ENCODE assay signal across 10 cellular contexts in the genomic region with DNA sequence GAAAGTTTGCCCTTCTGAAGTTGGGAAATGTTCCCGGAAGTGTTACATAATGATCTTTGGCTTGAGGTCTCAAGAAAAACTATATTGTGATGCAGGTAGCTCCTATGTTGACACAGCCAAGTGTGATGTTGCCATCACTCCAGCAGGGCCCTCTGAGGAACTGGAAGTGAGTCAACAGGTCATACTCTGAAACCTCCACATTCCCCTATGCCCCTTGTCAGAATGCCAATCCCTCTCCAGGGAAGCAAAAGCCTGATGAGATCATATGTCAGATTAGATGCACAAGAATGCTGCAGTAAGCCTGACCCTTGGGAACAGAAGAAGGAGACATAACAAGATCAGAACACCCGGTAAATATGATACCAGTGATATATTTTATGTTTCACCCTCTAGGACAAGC.
A peak's percentile ranks its signal among the peaks of the same experiment; 100 is the strongest.
DNase-seq lines count a peak whose midpoint lies in the region; ATAC-seq and TF ChIP-seq lines count a peak whose summit lies in the region.
"Had no signal": no experiment of that assay in that cellular context is flagged by ENCODE, and none has a peak within 500 bp of the region (broad histone marks: within the 10 kb centered on the region; RNA-seq: fewer than 3 reads in every experiment).

No MANE protein-coding gene starts in this region.

- H3K27me3 ChIP-seq in IMR-90 (ENCODE audit: control insufficient read depth, insufficient read depth, low read length) (no peaks in the 10 kb centered on the region), liver (ENCODE audit: control insufficient read depth in 4 of 4, insufficient read depth in 4 of 4, low read length in 3 of 4) (no peaks in the 10 kb centered on the region)
- no peaks in the 10 kb centered on the region for H3K27me3 ChIP-seq in CD4-positive, alpha-beta memory T cell (ENCODE audit: insufficient read depth, low read length)

- no TSS peak for BruUV-seq in IMR-90 (replicated peaks; lab: Mats Ljungman, UMichigan)

- H3K18ac ChIP-seq in IMR-90 (ENCODE audit: low read depth, low read length), result no peak overlapping the region

- H4K8ac ChIP-seq in IMR-90 (ENCODE audit: low read depth in 2 of 2, low read length in 2 of 2), result no peak overlapping the region

- H3K4me1 ChIP-seq in IMR-90 (ENCODE audit: control insufficient read depth, insufficient read depth, low read length), result peaks cover 2% of the 10 kb centered on the region; the same call in 1 of the 2 replicates
- no peaks in the 10 kb centered on the region for H3K4me1 ChIP-seq in liver (ENCODE audit: control insufficient read depth in 4 of 4, insufficient read depth in 4 of 4, low read length in 3 of 4)
- no peaks in the 10 kb centered on the region for H3K4me1 ChIP-seq in CD4-positive, alpha-beta memory T cell (ENCODE audit: insufficient read depth, low read length)

- H3K4me3 Mint-ChIP-seq in activated T-cell treated with anti-CD3 and anti-CD28 coated beads, Interleukin-2, amount 50 U/mL, for 72 hours, result no peak overlapping the region
- no peak overlapping the region for H3K4me3 Mint-ChIP-seq in CD4-positive, alpha-beta memory T cell

- H3K36me3 ChIP-seq in IMR-90 (ENCODE audit: control insufficient read depth, insufficient read depth, low read length) (peaks cover 20% of the 10 kb centered on the region), liver (ENCODE audit: control insufficient read depth in 4 of 4, insufficient read depth in 3 of 4, low read depth in 1 of 4, low read length in 3 of 4) (peaks cover 3 to 52% (median 26%) of the 10 kb centered on the region in 4 donors)
- H3K36me3 ChIP-seq in CD4-positive, alpha-beta memory T cell (ENCODE audit: insufficient read depth, low read length), result no peaks in the 10 kb centered on the region

- peak; percentile 50 for ATAC-seq in IMR-90 (ENCODE audit: low read depth)
- no peak for ATAC-seq in GM21515 (IDR thresholded peaks at IDR 0.05; ENCODE audit: unreplicated experiment)
- no peak for ATAC-seq in activated T-cell treated with anti-CD3 and anti-CD28 coated beads, Interleukin-2, amount 50 U/mL, for 72 hours (replicated peaks in 1 of 2)

- POLR2A ChIA-PET in IMR-90 (lab: Charles Lee; ENCODE audit: unreplicated experiment), result no interaction called here
- POLR2A ChIA-PET in CD4-positive, alpha-beta memory T cell (lab: Charles Lee; ENCODE audit: partially characterized antibody), result no interaction called here

- H3K23ac ChIP-seq in IMR-90 (ENCODE audit: low read depth, low read length), result no peak overlapping the region

- dilution Hi-C loops in IMR-90 (cut with HindIII; ENCODE audit: low sequenced_read_pairs, unreplicated experiment), result no loop called here

- no peak overlapping the region for H2BK15ac ChIP-seq in IMR-90 (ENCODE audit: low read depth, low read length)

- no peaks in the 10 kb centered on the region for H4K20me1 ChIP-seq in IMR-90 (ENCODE audit: insufficient read depth, low read length)

- H2BK5ac ChIP-seq in IMR-90 (ENCODE audit: low read depth, low read length, poor library complexity, severe bottlenecking), result no peak overlapping the region

- H3K9me3 Mint-ChIP-seq in activated T-cell treated with anti-CD3 and anti-CD28 coated beads, Interleukin-2, amount 50 U/mL, for 72 hours, result no peaks in the 10 kb centered on the region
- no peaks in the 10 kb centered on the region for H3K9me3 Mint-ChIP-seq in CD4-positive, alpha-beta memory T cell

- H3K27me3 Mint-ChIP-seq in activated T-cell treated with anti-CD3 and anti-CD28 coated beads, Interleukin-2, amount 50 U/mL, for 72 hours (ENCODE audit: low read depth), result peaks cover 14% of the 10 kb centered on the region
- H3K27me3 Mint-ChIP-seq in CD4-positive, alpha-beta memory T cell, result peaks cover 2 to 4% of the 10 kb centered on the region in 2 donors

- DNase-seq in AG09309 (ENCODE audit: low read depth) (peak; percentile 45), IMR-90 (peak; percentile 67), astrocyte of the hippocampus (ENCODE audit: low read depth, low spot score) (peak; percentile 86)
- no peak for DNase-seq in stimulated activated CD4-positive, alpha-beta T cell treated with anti-CD3 and anti-CD28 coated beads, Interleukin-12 subunit alpha, Interleukin-12 subunit beta, amount 100 ng/mL, for 4 hours
- DNase-seq in activated T-cell treated with anti-CD3 and anti-CD28 coated beads, Interleukin-2, amount 50 U/mL, for 72 hours, result no peak
- no peak for DNase-seq in CD4-positive, alpha-beta memory T cell
- DNase-seq: central memory CD4-positive, alpha-beta T cell had no signal

- H3K36me3 Mint-ChIP-seq in activated T-cell treated with anti-CD3 and anti-CD28 coated beads, Interleukin-2, amount 50 U/mL, for 72 hours (ENCODE audit: insufficient read depth in 2 of 2), result no peaks in the 10 kb centered on the region
- H3K36me3 Mint-ChIP-seq in CD4-positive, alpha-beta memory T cell, result peaks cover 0 to 9% of the 10 kb centered on the region in 2 donors

- TF ChIP-seq RAD21 in IMR-90 (IDR thresholded peaks at IDR 0.05; ENCODE audit: low read length) (no peak), liver (IDR thresholded peaks at IDR 0.05) (peak in 1 of 2 donors; percentile 11)

- no peak overlapping the region for H2BK20ac ChIP-seq in IMR-90 (ENCODE audit: low read depth, low read length)

- H3K9me3 ChIP-seq in IMR-90 (ENCODE audit: control insufficient read depth, insufficient read depth, low read length) (no peaks in the 10 kb centered on the region), liver (ENCODE audit: control insufficient read depth in 4 of 4, low read length in 3 of 4) (no peaks in the 10 kb centered on the region)
- H3K9me3 ChIP-seq in CD4-positive, alpha-beta memory T cell (ENCODE audit: control insufficient read depth in 1 of 2, low read length in 2 of 2), result no peaks in the 10 kb centered on the region

- H4K91ac ChIP-seq in IMR-90 (ENCODE audit: insufficient read depth, low read depth, low read length), result no peak overlapping the region

- in situ Hi-C loops in IMR-90 (cut with MboI; ENCODE audit: low sequenced_read_pairs), result loop anchor here (25.0 kb wide), 1 partner anchor 1960 kb away; no protein-coding TSS in a partner anchor

- H3K79me1 ChIP-seq in IMR-90 (ENCODE audit: low read depth in 1 of 2, low read length in 2 of 2), result peaks cover 6 to 13% of the 10 kb centered on the region in 2 experiments; a peak in 3 of 4 replicates

- H2BK120ac ChIP-seq in IMR-90 (ENCODE audit: low read depth, low read length), result no peak overlapping the region

- CTCF ChIA-PET in IMR-90 (lab: Yijun Ruan, JAX), result interaction anchor here (0.5 kb wide), 1 partner anchor 122 kb away, joined by 3 read pairs; no protein-coding TSS in a partner anchor
- CTCF ChIA-PET in CD4-positive, alpha-beta memory T cell (lab: Charles Lee; ENCODE audit: partially characterized antibody), result interaction anchor here (1.2 to 1.6 kb wide), 2 partner anchors 258 to 267 kb away, joined by 3 to 4 read pairs; no protein-coding TSS in a partner anchor

- no peak overlapping the region for H2AFZ ChIP-seq in IMR-90 (replicated peaks; ENCODE audit: low read length, poor library complexity)

- H3K4me3 ChIP-seq in AG09309 (ENCODE audit: control insufficient read depth, low read depth, low read length) (no peak overlapping the region), IMR-90 (ENCODE audit: insufficient read depth, low read depth, low read length) (no peak overlapping the region), liver (ENCODE audit: low read depth in 1 of 3, low read length in 3 of 3) (no peak overlapping the region)
- H3K4me3 ChIP-seq in CD4-positive, alpha-beta memory T cell (ENCODE audit: low read length in 2 of 2), result no peak overlapping the region

- no peak overlapping the region for H3K4ac ChIP-seq in IMR-90 (ENCODE audit: low read depth, low read length)

- H3K27ac ChIP-seq in IMR-90 (ENCODE audit: insufficient read depth, low read length), result no peak overlapping the region
- no peak overlapping the region for H3K27ac ChIP-seq in liver (ENCODE audit: low read depth in 1 of 2, low read length in 2 of 2)
- no peak overlapping the region for H3K27ac ChIP-seq in CD4-positive, alpha-beta memory T cell (ENCODE audit: low read depth, low read length)
- H3K27ac ChIP-seq: KMS-11 had no signal

- peaks cover 12% of the 10 kb centered on the region; the same call in 1 of the 2 replicates for H3K9me1 ChIP-seq in IMR-90 (ENCODE audit: insufficient read depth, low read length)

- H3K14ac ChIP-seq in IMR-90 (replicated peaks; ENCODE audit: low read depth, low read length), result no peak overlapping the region

- H2AK9ac ChIP-seq in IMR-90 (replicated peaks; ENCODE audit: low read depth, low read length, poor library complexity), result no peak overlapping the region

- TF ChIP-seq POLR2A in IMR-90 (IDR thresholded peaks at IDR 0.05; ENCODE audit: low read depth, low read length), result no peak

- intact Hi-C loops in IMR-90 (cut with micrococcal nuclease), result no loop called here
- intact Hi-C loops in CD4-positive, alpha-beta memory T cell (cut with micrococcal nuclease), result no loop called here

- H3K9ac ChIP-seq in IMR-90 (ENCODE audit: low read depth, low read length), result no peak overlapping the region
- no peak overlapping the region for H3K9ac ChIP-seq in liver (ENCODE audit: low read depth in 1 of 2, low read length in 2 of 2)
- H3K9ac ChIP-seq: KMS-11 had no signal

- 0 out of 2 replicates have a peak overlapping the region, but pooled peaks have one; percentile 1 for H2AK5ac ChIP-seq in IMR-90 (ENCODE audit: low read depth, low read length)

- peak; percentile 12 for TF ChIP-seq CTCF in AG09309 (IDR thresholded peaks at IDR 0.05; ENCODE audit: control insufficient read depth, insufficient read depth, low read depth, low read length, missing control alignments)
- no peak for TF ChIP-seq CTCF in IMR-90 (conservative IDR thresholded peaks at IDR 0.05; ENCODE audit: low read depth, low read length)
- TF ChIP-seq CTCF in liver (IDR thresholded peaks at IDR 0.05; ENCODE audit: low read depth, low read length, missing input control), result no peak

- no peak overlapping the region for H4K5ac ChIP-seq in IMR-90 (ENCODE audit: low read depth, low read length)

- WGBS in IMR-90 (ENCODE audit: extremely low coverage in 2 of 2, insufficient read length in 1 of 2), 2 experiments, result no CpG with 5 or more reads among the region's 2 CpGs
- WGBS in liver, result 67% methylated on average over 2 of the region's 2 CpGs

- no peak overlapping the region for H3K4me2 ChIP-seq in IMR-90 (ENCODE audit: low read depth, low read length)
- H3K4me2 ChIP-seq: KMS-11 had no signal

- peaks cover 8% of the 10 kb centered on the region for H3K4me1 Mint-ChIP-seq in activated T-cell treated with anti-CD3 and anti-CD28 coated beads, Interleukin-2, amount 50 U/mL, for 72 hours (ENCODE audit: low read depth)
- peaks cover 0 to 2% (median 0%) of the 10 kb centered on the region in 4 donors for H3K4me1 Mint-ChIP-seq in CD4-positive, alpha-beta memory T cell

- no peak overlapping the region for H3K27ac Mint-ChIP-seq in activated T-cell treated with anti-CD3 and anti-CD28 coated beads, Interleukin-2, amount 50 U/mL, for 72 hours
- H3K27ac Mint-ChIP-seq in CD4-positive, alpha-beta memory T cell, result no peak overlapping the region

- no peak overlapping the region for H3K56ac ChIP-seq in IMR-90 (ENCODE audit: extremely low read depth, insufficient read depth, low read length)

TF ChIP-seq in liver, 16 proteins besides CTCF, POLR2A, EP300 and RAD21 (continues in another document):
- peak in 1 of 2 donors; percentile 49 for TF ChIP-seq HNF4A (conservative IDR thresholded peaks at IDR 0.05)

Comparison
In these comparisons a context has a peak if more than half of its experiments do, and no peak if none do; other contexts are left out.
1. DNase-seq: peak in AG09309 (single experiment), IMR-90 (single experiment) and astrocyte of the hippocampus (single experiment); none in stimulated activated CD4-positive, alpha-beta T cell treated with anti-CD3 and anti-CD28 coated beads, Interleukin-12 subunit alpha, Interleukin-12 subunit beta, amount 100 ng/mL, for 4 hours (single experiment), activated T-cell treated with anti-CD3 and anti-CD28 coated beads, Interleukin-2, amount 50 U/mL, for 72 hours (0 of 2) and CD4-positive, alpha-beta memory T cell (0 of 5).